In genomic region chr12:116806845-116807440, GRCh38 we compare ENCODE assay signal across 1 cellular context.
TF ChIP-seq lines count a peak whose summit lies in the region.

No MANE protein-coding gene starts in this region.

TF ChIP-seq in K562, 482 proteins besides CTCF, POLR2A, EP300 and RAD21 (continued from another document):
- TF ChIP-seq CBX3 (IDR thresholded peaks at IDR 0.05; ENCODE audit: borderline replicate concordance in 1 of 2, low read length in 2 of 2) (0 out of 3 replicates have a peak, but pooled peaks of 1 of the 2 experiments have one; percentile 31), THRAP3 (IDR thresholded peaks at IDR 0.05; ENCODE audit: borderline replicate concordance) (no peak), ZNF408 (CRISPR knock-in tag; IDR thresholded peaks at IDR 0.05; ENCODE audit: low read depth) (no peak), YY1 (IDR thresholded peaks at IDR 0.05; ENCODE audit: borderline replicate concordance in 1 of 3, control insufficient read depth in 1 of 3, extremely low read depth in 1 of 3, insufficient read depth in 3 of 3, insufficient read length in 1 of 3, insufficient replicate concordance in 2 of 3, low read depth in 1 of 3, low read length in 2 of 3) (peak in 1 of 3 experiments; percentile 51), RFX1 (IDR thresholded peaks at IDR 0.05) (no peak), ZBED1 (IDR thresholded peaks at IDR 0.05) (no peak), ZNF668 (CRISPR knock-in tag; IDR thresholded peaks at IDR 0.05) (no peak), NUFIP1 (IDR thresholded peaks at IDR 0.05; ENCODE audit: partially characterized antibody) (no peak), ZNF449 (CRISPR knock-in tag; IDR thresholded peaks at IDR 0.05) (no peak), NR2F6 (CRISPR knock-in tag; IDR thresholded peaks at IDR 0.05) (no peak), ESRRA (IDR thresholded peaks at IDR 0.05; ENCODE audit: borderline replicate concordance, low read depth) (no peak), NFATC3 (IDR thresholded peaks at IDR 0.05) (no peak), TRIM24 (IDR thresholded peaks at IDR 0.05) (no peak), MTA1 (IDR thresholded peaks at IDR 0.05; ENCODE audit: borderline replicate concordance) (no peak), RBM25 (IDR thresholded peaks at IDR 0.05; ENCODE audit: low read depth, low read length, severe bottlenecking) (peak; percentile 81), MAFF (IDR thresholded peaks at IDR 0.05; ENCODE audit: low read length) (no peak), SMARCA5 (IDR thresholded peaks at IDR 0.05) (no peak), ZBTB8A (IDR thresholded peaks at IDR 0.05; ENCODE audit: partially characterized antibody) (no peak), HDAC2 (IDR thresholded peaks at IDR 0.05) (peak; percentile 30; the same call in 1 of the 2 replicates), STAG1 (CRISPR knock-in tag; IDR thresholded peaks at IDR 0.05; ENCODE audit: borderline replicate concordance) (no peak), KDM1A (IDR thresholded peaks at IDR 0.05) (0 out of 4 replicates have a peak, but pooled peaks of 1 of the 2 experiments have one; percentile 14), NFYB (IDR thresholded peaks at IDR 0.05; ENCODE audit: extremely low read depth, insufficient read length) (peak; percentile 72), TCF3 (CRISPR knock-in tag; IDR thresholded peaks at IDR 0.05) (no peak), ATF1 (CRISPR knock-in tag; IDR thresholded peaks at IDR 0.05) (no peak), ATF1 (tag; IDR thresholded peaks at IDR 0.05) (no peak), THAP7 (CRISPR knock-in tag; IDR thresholded peaks at IDR 0.05) (no peak), JUND (IDR thresholded peaks at IDR 0.05; ENCODE audit: borderline replicate concordance, low read depth, low read length) (0 out of 2 replicates have a peak, but pooled peaks have one; percentile 6), JUND (tag; IDR thresholded peaks at IDR 0.05; ENCODE audit: borderline replicate concordance, low read depth, low read length) (no peak), ZFP36 (IDR thresholded peaks at IDR 0.05; ENCODE audit: low read depth, low read length, partially characterized antibody) (peak; percentile 56), SMARCE1 (IDR thresholded peaks at IDR 0.05) (no peak), TAF1 (IDR thresholded peaks at IDR 0.05; ENCODE audit: control insufficient read depth, extremely low read depth, insufficient read depth, low read length, severe bottlenecking) (no peak), ZBTB49 (CRISPR knock-in tag; IDR thresholded peaks at IDR 0.05; ENCODE audit: borderline replicate concordance) (no peak), TFAM (CRISPR knock-in tag; conservative IDR thresholded peaks at IDR 0.05) (no peak), HOMEZ (CRISPR knock-in tag; IDR thresholded peaks at IDR 0.05) (no peak), ZNF586 (CRISPR knock-in tag; conservative IDR thresholded peaks at IDR 0.05) (no peak), NFIC (IDR thresholded peaks at IDR 0.05) (peak; percentile 84), ZNF143 (CRISPR knock-in tag; IDR thresholded peaks at IDR 0.05) (no peak)
